ENCODE assay signal across 9 cellular contexts in genomic region chr6:106102967-106103727, GRCh38. TPM values are rescaled to one million over a fixed set of nuclear protein-coding genes. Genes with fewer than 3 reads are reported as not detected.
DNase-seq lines count a peak whose midpoint lies in the region; ATAC-seq, FAIRE-seq and TF ChIP-seq lines count a peak whose summit lies in the region.
"Had no signal": no experiment of that assay in that cellular context is flagged by ENCODE, and none has a peak within 500 bp of the region (broad histone marks: within the 10 kb centered on the region; RNA-seq: fewer than 3 reads in every experiment).

No MANE protein-coding gene starts in this region.

- TF ChIP-seq CTCF in BE2C (IDR thresholded peaks at IDR 0.05; ENCODE audit: low read depth, low read length): no peak
- TF ChIP-seq CTCF in GM12878 (IDR thresholded peaks at IDR 0.05 in 2 of 3, conservative IDR thresholded peaks at IDR 0.05 in 1 of 3; ENCODE audit: control insufficient read depth in 2 of 3, extremely low read depth in 1 of 3, insufficient read depth in 1 of 3, low read depth in 3 of 3, low read length in 3 of 3): no peak

- intact Hi-C loops in GM12878 (cut with micrococcal nuclease; ENCODE audit: unreplicated experiment): loop anchor here (1.0 to 5.0 kb wide), 5 partner anchors 23 to 456 kb away; no protein-coding TSS in a partner anchor

- no peak for TF ChIP-seq RAD21 in GM12878 (IDR thresholded peaks at IDR 0.05; ENCODE audit: insufficient read depth, low read depth, low read length)

- CTCF ChIA-PET in GM12878 (lab: Yijun Ruan, JAX): interaction anchor here (0.7 to 2.3 kb wide), 7 partner anchors 9 to 671 kb away, joined by 3 to 12 read pairs (median 5); no protein-coding TSS in a partner anchor

- DNase-seq in BE2C (no peak), GM12878 (ENCODE audit: low read depth, low spot score) (no peak), DMS114 treated with DMSO at 0.1 percent for 48 hours (lab: John Stamatoyannopoulos, UW; ENCODE audit: unreplicated experiment) (no peak), SIG-M5 treated with dmso at 0.1 percent for 504 hours (lab: John Stamatoyannopoulos, UW; ENCODE audit: unreplicated experiment) (no peak), NCI-H1092 treated with DMSO at 0.1 percent for 48 hours (lab: John Stamatoyannopoulos, UW) (no peak)
- DNase-seq: aorta had no signal

- peak overlapping the region; percentile 49; the same call in 1 of the 2 replicates for H3K9ac ChIP-seq in GM12878 (ENCODE audit: control insufficient read depth, insufficient read depth, low read length)
- no peak overlapping the region for H3K9ac ChIP-seq in mucosa of stomach (ENCODE audit: low read length)

- H3K4me2 ChIP-seq in GM12878 (ENCODE audit: control insufficient read depth, insufficient read depth): peak overlapping the region; percentile 78

- H3K79me2 ChIP-seq in GM12878 (ENCODE audit: control insufficient read depth, insufficient read depth, low read length): peaks cover 33% of the 10 kb centered on the region

- H3K36me3 ChIP-seq in BE2C (no peaks in the 10 kb centered on the region; the same call in 1 of the 2 replicates), GM12878 (ENCODE audit: control insufficient read depth in 2 of 2, insufficient read depth in 2 of 2, low read length in 1 of 2) (peaks cover 5 to 22% of the 10 kb centered on the region in 2 experiments), mucosa of stomach (ENCODE audit: control insufficient read depth, insufficient read depth, low read length) (no peaks in the 10 kb centered on the region)

- in situ Hi-C loops in GM12878 (cut with MboI): loop anchor here (10.0 kb wide), 1 partner anchor 62 kb away; no protein-coding TSS in a partner anchor

- no peak overlapping the region for H2AFZ ChIP-seq in GM12878 (ENCODE audit: control insufficient read depth, low read depth, low read length)

- SMC1A ChIA-PET in GM12878 (lab: Charles Lee; ENCODE audit: uncharacterized antibody, unreplicated experiment): interaction anchor here (0.9 to 3.4 kb wide), 17 partner anchors 11 to 120 kb away, joined by 3 to 22 read pairs (median 7); no protein-coding TSS in a partner anchor

- BruUV-seq in GM12878 (replicated peaks; lab: Mats Ljungman, UMichigan): TSS peak; percentile 59

- POLR2A ChIA-PET in GM12878 (lab: Charles Lee): interaction anchor here (0.5 to 1.8 kb wide), 4 partner anchors 8 to 60 kb away, joined by 4 to 5 read pairs (median 4); no protein-coding TSS in a partner anchor

- 55% methylated on average over 11 of the region's 11 CpGs for WGBS in GM12878 (ENCODE audit: insufficient coverage, insufficient replicate concordance, low lambda C conversion rate, missing lambda C conversion rate)

- peak overlapping the region; percentile 34 for H3K4me3 ChIP-seq in BE2C (ENCODE audit: low read depth, low read length)
- peak overlapping the region; percentile 6; the same call in 1 of the 2 replicates for H3K4me3 ChIP-seq in GM12878
- H3K4me3 ChIP-seq in mucosa of stomach (ENCODE audit: low read length): peak overlapping the region; percentile 2

- H3K4me1 ChIP-seq in BE2C: peaks cover 14% of the 10 kb centered on the region
- H3K4me1 ChIP-seq in GM12878 (ENCODE audit: control insufficient read depth, insufficient read depth, low read length): peaks cover 51% of the 10 kb centered on the region
- no peaks in the 10 kb centered on the region for H3K4me1 ChIP-seq in mucosa of stomach (ENCODE audit: control insufficient read depth, insufficient read depth, low read length)

- RAD21 ChIA-PET in GM12878 (lab: Charles Lee; ENCODE audit: unreplicated experiment): interaction anchor here (0.5 to 2.8 kb wide), 16 partner anchors 9 to 361 kb away, joined by 3 to 22 read pairs (median 4); partner anchors contain the start of gene PRDM1

- TF ChIP-seq EP300 in GM12878 (IDR thresholded peaks at IDR 0.05; ENCODE audit: borderline replicate concordance in 1 of 2, control insufficient read depth in 1 of 2, low read depth in 2 of 2, low read length in 2 of 2): no peak

- H3K9me3 ChIP-seq in BE2C (no peaks in the 10 kb centered on the region), GM12878 (replicated peaks; ENCODE audit: control insufficient read depth, insufficient read depth, low read length) (no peaks in the 10 kb centered on the region; the same call in 1 of the 3 replicates), mucosa of stomach (ENCODE audit: control insufficient read depth, low read length) (no peaks in the 10 kb centered on the region)

- H3K27ac ChIP-seq in GM12878 (ENCODE audit: control insufficient read depth, insufficient read depth): peak overlapping the region; percentile 15; the same call in 1 of the 2 replicates

- H4K20me1 ChIP-seq in GM12878 (ENCODE audit: control insufficient read depth, insufficient read depth): peaks cover 5% of the 10 kb centered on the region

- no peak for FAIRE-seq in GM12878 (lab: Jason Lieb, UNC)

- ATAC-seq in GM19438 (IDR thresholded peaks at IDR 0.05; ENCODE audit: low read depth, unreplicated experiment) (peak; percentile 14), GM12878 (no peak), HG02678 (IDR thresholded peaks at IDR 0.05; ENCODE audit: unreplicated experiment) (no peak)

- no peak for TF ChIP-seq POLR2A in GM12878 (IDR thresholded peaks at IDR 0.05; ENCODE audit: low read depth, low read length)

- H3K27me3 ChIP-seq in BE2C (no peaks in the 10 kb centered on the region; the same call in 1 of the 2 replicates), GM12878 (replicated peaks in 1 of 2; ENCODE audit: control insufficient read depth in 2 of 2, insufficient read depth in 2 of 2, low read length in 1 of 2) (no peaks in the 10 kb centered on the region; a peak in 1 of 4 replicates), mucosa of stomach (ENCODE audit: control insufficient read depth, insufficient read depth, low read length) (no peaks in the 10 kb centered on the region)

TF ChIP-seq in GM12878, 131 proteins besides CTCF, POLR2A, EP300 and RAD21:
- no peak for TF ChIP-seq MXI1 (IDR thresholded peaks at IDR 0.05; ENCODE audit: low read depth, low read length)
- TF ChIP-seq POLR2AphosphoS5 (IDR thresholded peaks at IDR 0.05; ENCODE audit: low read length): peak; percentile 59; the same call in 1 of the 2 replicates
TF ChIP-seq in GM12878: peak in this region for 1.

RNA-seq across cellular contexts. Expression of gene PRDM1, which starts 17.0 kb away (rescaled TPM):
- 1.3 TPM for polyA plus RNA-seq in BE2C (2012; ENCODE audit: insufficient read depth, insufficient read length, low read depth)
- 7.9 and 9.9 TPM in 2 replicates for total RNA-seq in GM12878 (2013; cell fraction: nucleolus; rRNA removed)
- total RNA-seq in GM12878 (2014; rRNA removed) (3.7 and 4.0 TPM in 2 replicates), GM12878 (2014; rRNA removed; fragmentation: Illumina TruSeq; extraction: Trizol) (4.0 and 4.1 TPM in 2 replicates), GM12878 (2021) (7.7 and 8.4 TPM in 2 replicates)
- 8.1 TPM for polyA plus RNA-seq in GM12878 (2011; ENCODE audit: low read depth)
- polyA plus RNA-seq in GM12878 (2011; rRNA removed) (4.0 and 4.2 TPM in 2 replicates), GM12878 (2014; fragmentation: Illumina TruSeq; extraction: Trizol) (5.1 and 6.4 TPM in 2 replicates), GM12878 (2014; fragmentation: Nextera tagmentation; extraction: Ambion mirVana) (1 to 10 TPM; 1.9 to 2.8 TPM), GM12878 (2014; rRNA removed) (2.0 and 4.0 TPM in 2 replicates), GM12878 (2016; fragmentation: Nextera tagmentation; extraction: Ambion mirVana) (10 to 100 TPM; 13.6 to 15.8 TPM)
- polyA plus RNA-seq in GM12878 (2011; cell fraction: cytosol; rRNA removed): 3.8 and 4.5 TPM in 2 replicates
- polyA plus RNA-seq in GM12878 (2011; cell fraction: nucleus; rRNA removed): 7.9 and 9.8 TPM in 2 replicates
- polyA plus RNA-seq in GM12878 (2012): 11.0 and 12.0 TPM in 2 replicates
- polyA minus RNA-seq in GM12878 (2011; rRNA and poly(A)+ RNA removed): 8.2 and 10.9 TPM in 2 replicates
- polyA minus RNA-seq in GM12878 (2011; cell fraction: cytosol; rRNA and poly(A)+ RNA removed): 3.6 and 6.0 TPM in 2 replicates
- 13.5 and 21.5 TPM in 2 replicates for polyA minus RNA-seq in GM12878 (2011; cell fraction: nucleus; rRNA and poly(A)+ RNA removed)
